In genomic region chr1:203342192-203342940, GRCh38 we compare ENCODE assay signal across 7 cellular contexts.
DNase-seq lines count a peak whose midpoint lies in the region; ATAC-seq and TF ChIP-seq lines count a peak whose summit lies in the region.

No MANE protein-coding gene starts in this region.

- ATAC-seq in GM18520 (IDR thresholded peaks at IDR 0.05; ENCODE audit: unreplicated experiment), result no peak

- in situ Hi-C loops in astrocyte of the spinal cord (cut with HindIII; ENCODE audit: low sequenced_read_pairs), result no loop called here

- H3K36me3 ChIP-seq in GM06990 (ENCODE audit: control insufficient read depth, insufficient read depth, low read length), result no peaks in the 10 kb centered on the region

- H3K4me3 ChIP-seq in GM06990 (replicated peaks; ENCODE audit: low read depth, low read length) (no peak overlapping the region), astrocyte of the spinal cord (ENCODE audit: low read depth, low read length) (no peak overlapping the region)

- DNase-seq in GM06990 (ENCODE audit: extremely low read depth, insufficient read length) (no peak), SKM-1 treated with dmso at 0.1 percent for 144 hours (lab: John Stamatoyannopoulos, UW; ENCODE audit: unreplicated experiment) (peak; percentile 63), astrocyte of the spinal cord (ENCODE audit: low read depth, low spot score) (peak; percentile 17), iris pigment epithelial cell (ENCODE audit: low read depth) (peak; percentile 33)
- peak in 2 of 3 donors; percentile 25 to 48 for DNase-seq in stimulated activated CD4-positive, alpha-beta T cell treated with anti-CD3 and anti-CD28 coated beads, TNF-alpha, amount 100 ng/mL, for 48 hours (ENCODE audit: low read depth in 3 of 3)

- peaks cover 1% of the 10 kb centered on the region for H3K27me3 ChIP-seq in GM06990 (replicated peaks; ENCODE audit: control insufficient read depth, insufficient read depth, low read length)

- TF ChIP-seq CTCF in GM06990 (IDR thresholded peaks at IDR 0.05; ENCODE audit: insufficient read depth, low read length, poor library complexity, severe bottlenecking), result peak; percentile 89
- peak; percentile 86 for TF ChIP-seq CTCF in LNCAP (IDR thresholded peaks at IDR 0.05)
- TF ChIP-seq CTCF in astrocyte of the spinal cord (IDR thresholded peaks at IDR 0.05; ENCODE audit: low read depth, low read length), result peak; percentile 81
